In the genomic region with DNA sequence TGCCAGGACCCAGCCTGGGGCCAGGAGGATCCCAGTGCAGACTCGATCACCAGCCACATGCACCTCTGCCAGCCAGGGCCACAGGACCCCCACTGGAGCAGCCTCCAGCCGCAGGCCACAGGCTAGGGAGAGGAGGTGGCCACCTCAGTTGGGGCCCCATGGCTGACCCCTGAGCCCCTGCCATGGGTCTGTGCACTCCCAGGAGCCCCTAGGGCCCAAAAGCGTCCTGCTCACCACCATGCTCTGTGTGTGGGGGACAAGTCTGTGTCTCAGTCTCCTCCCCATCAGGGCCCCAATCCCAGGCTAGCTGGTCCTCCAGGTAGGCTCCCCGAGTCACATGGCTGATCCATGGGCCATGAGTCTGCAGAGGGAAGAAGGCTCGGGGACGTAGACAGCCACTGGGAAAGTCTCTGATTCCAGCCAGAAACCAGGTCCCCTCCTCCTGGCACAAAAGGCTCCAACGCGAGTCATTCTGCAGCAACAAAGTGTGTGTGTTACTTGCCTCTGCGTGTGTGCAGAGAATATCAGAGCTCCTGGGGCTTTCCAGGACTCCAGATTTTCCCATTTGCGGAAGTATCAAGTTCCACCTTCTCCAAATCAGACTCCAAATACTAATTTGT, we compare ENCODE assay signal across 7 cellular contexts. TPM values are rescaled to one million over a fixed set of nuclear protein-coding genes. Genes with fewer than 3 reads are reported as not detected.
DNase-seq lines count a peak whose midpoint lies in the region.
"Had no signal": no experiment of that assay in that cellular context is flagged by ENCODE, and none has a peak within 500 bp of the region (broad histone marks: within the 10 kb centered on the region; RNA-seq: fewer than 3 reads in every experiment).

No MANE protein-coding gene starts in this region.

- peaks cover 29 to 37% of the 10 kb centered on the region in 2 donors for H3K4me1 ChIP-seq in duodenal mucosa (ENCODE audit: control insufficient read depth in 1 of 2, insufficient read depth in 2 of 2, low read length in 2 of 2)

- peak; percentile 6 for DNase-seq in stimulated activated CD4-positive, alpha-beta T cell treated with anti-CD3 and anti-CD28 coated beads, Interleukin-4, amount 100 ng/mL, for 24 hours
- no peak for DNase-seq in stimulated activated CD4-positive, alpha-beta T cell treated with anti-CD3 and anti-CD28 coated beads, Interleukin-2, amount 100 ng/mL, for 48 hours
- DNase-seq in pulmonary artery endothelial cell (ENCODE audit: low read depth, low spot score): peak; percentile 27
- DNase-seq in NCI-H1092 treated with DMSO at 0.1 percent for 48 hours (lab: John Stamatoyannopoulos, UW): no peak
- no peak for DNase-seq in NCI-H1417 treated with DMSO at 0.1 percent for 48 hours (lab: John Stamatoyannopoulos, UW)

- no peaks in the 10 kb centered on the region for H3K9me3 ChIP-seq in duodenal mucosa (ENCODE audit: control insufficient read depth in 1 of 2, low read length in 2 of 2)

- H3K4me3 ChIP-seq in duodenal mucosa (ENCODE audit: low read depth in 1 of 2, low read length in 2 of 2): peak overlapping the region; percentile 58 to 60

- peak overlapping the region; percentile 59 to 80 for H3K9ac ChIP-seq in duodenal mucosa (ENCODE audit: low read depth in 1 of 2, low read length in 2 of 2)

- H3K27me3 ChIP-seq in duodenal mucosa (ENCODE audit: control insufficient read depth in 1 of 2, insufficient read depth in 2 of 2, low read length in 2 of 2): peaks cover 0 to 4% of the 10 kb centered on the region in 2 donors

- no peaks in the 10 kb centered on the region for H3K36me3 ChIP-seq in duodenal mucosa (ENCODE audit: control insufficient read depth in 1 of 2, insufficient read depth in 2 of 2, low read length in 2 of 2)

- H3K27ac ChIP-seq in duodenal mucosa (ENCODE audit: low read depth, low read length): peak overlapping the region; percentile 80

RNA-seq across cellular contexts. Expression of gene PRSS8, which starts 6.1 kb away (rescaled TPM):
- not detected in 2 replicates for total RNA-seq in pulmonary artery endothelial cell
- total RNA-seq: lung microvascular endothelial cell had no signal

RNA-seq across cellular contexts. Expression of gene PRSS36, which starts 8.3 kb away (rescaled TPM):
- total RNA-seq in pulmonary artery endothelial cell: 0.40 and 0.49 TPM in 2 replicates

RNA-seq across cellular contexts. Expression of gene KAT8, which starts 24.1 kb away (rescaled TPM):
- total RNA-seq in pulmonary artery endothelial cell: 39.5 and 40.4 TPM in 2 replicates

RNA-seq across cellular contexts. Expression of gene BCKDK, which starts 33.4 kb away (rescaled TPM):
- total RNA-seq in pulmonary artery endothelial cell: 19.8 and 20.2 TPM in 2 replicates

RNA-seq across cellular contexts. Expression of gene FUS, which starts 38.3 kb away (rescaled TPM):
- total RNA-seq in pulmonary artery endothelial cell: 42.0 and 61.1 TPM in 2 replicates

Comparison
In these comparisons a context has a peak if more than half of its experiments do, and no peak if none do; other contexts are left out.
1. DNase-seq: peak in stimulated activated CD4-positive, alpha-beta T cell treated with anti-CD3 and anti-CD28 coated beads, Interleukin-4, amount 100 ng/mL, for 24 hours (single experiment) and pulmonary artery endothelial cell (single experiment); none in stimulated activated CD4-positive, alpha-beta T cell treated with anti-CD3 and anti-CD28 coated beads, Interleukin-2, amount 100 ng/mL, for 48 hours (0 of 2), NCI-H1092 treated with DMSO at 0.1 percent for 48 hours (single experiment) and NCI-H1417 treated with DMSO at 0.1 percent for 48 hours (single experiment).